Comparison of ENCODE assay signal across 18 cellular contexts in the genomic region with DNA sequence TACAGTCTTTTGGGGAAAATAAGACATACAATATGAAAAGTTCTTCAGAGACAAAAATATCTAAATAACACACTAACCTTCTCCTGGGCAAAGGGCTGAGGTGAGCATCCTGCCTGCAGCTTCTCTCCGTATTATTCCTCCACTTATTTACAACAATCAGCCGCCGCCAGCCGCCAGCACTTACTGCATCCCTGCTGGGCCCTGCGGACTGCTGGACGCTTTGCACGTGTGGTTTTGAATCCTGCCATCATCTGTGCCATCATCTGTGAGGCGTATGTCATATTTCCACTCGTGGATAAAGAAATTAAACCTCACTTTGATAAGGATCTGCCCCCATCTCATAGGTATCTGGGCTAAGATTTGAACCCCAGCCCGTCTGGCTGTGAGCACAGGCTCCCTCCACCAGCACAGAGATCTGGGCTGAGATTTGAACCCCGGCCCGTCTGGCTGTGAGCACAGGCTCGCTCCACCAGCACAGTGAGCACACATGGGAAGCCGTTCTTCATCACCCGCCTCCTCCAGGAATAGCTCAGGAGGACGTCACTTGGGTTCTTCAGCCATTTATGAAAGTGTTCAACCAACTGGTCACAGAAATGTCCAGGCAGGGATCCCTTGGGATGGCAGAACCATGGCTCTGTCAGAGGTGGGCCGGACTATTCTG.
"Had no signal": no experiment of that assay in that cellular context is flagged by ENCODE, and none has a peak within 500 bp of the region (broad histone marks: within the 10 kb centered on the region; RNA-seq: fewer than 3 reads in every experiment).

No MANE protein-coding gene starts in this region.

- DNase-seq: dermis blood vessel endothelial cell; effector CD4-positive, alpha-beta T cell; erythroblast; foreskin keratinocyte; heart right ventricle; hypothalamus; mammary epithelial cell; mucosa of descending colon; naive thymus-derived CD8-positive, alpha-beta T cell; nucleus accumbens; ovary; right lobe of liver; stimulated activated CD4-positive, alpha-beta T cell treated with anti-CD3 and anti-CD28 coated beads, Interleukin-15, amount 100 ng/mL, for 24 hours; stimulated activated CD4-positive, alpha-beta T cell treated with anti-CD3 and anti-CD28 coated beads, Interleukin-1b, Interleukin-23, amount 100 ng/mL, for 48 hours; stimulated activated CD4-positive, alpha-beta T cell treated with anti-CD3 and anti-CD28 coated beads, Interleukin-4, amount 100 ng/mL, for 24 hours; upper lobe of right lung had no signal

- H3K4me3 ChIP-seq: heart right ventricle, mucosa of descending colon, ovary, right lobe of liver, tibial nerve, upper lobe of right lung, vagina had no signal

- H3K27me3 ChIP-seq: ovary, right lobe of liver, upper lobe of right lung, vagina had no signal

- H3K36me3 ChIP-seq: heart right ventricle, ovary, right lobe of liver, tibial nerve, upper lobe of right lung, vagina had no signal

- H3K27ac ChIP-seq: foreskin keratinocyte, heart right ventricle, ovary, right lobe of liver, tibial nerve, upper lobe of right lung, vagina had no signal

- H3K9me3 ChIP-seq: heart right ventricle, mucosa of descending colon, ovary, right lobe of liver, tibial nerve, upper lobe of right lung, vagina had no signal

- H3K4me1 ChIP-seq: foreskin keratinocyte, heart right ventricle, tibial nerve, upper lobe of right lung, vagina had no signal
